Comparison of ENCODE assay signal across 31 cellular contexts in the genomic region with DNA sequence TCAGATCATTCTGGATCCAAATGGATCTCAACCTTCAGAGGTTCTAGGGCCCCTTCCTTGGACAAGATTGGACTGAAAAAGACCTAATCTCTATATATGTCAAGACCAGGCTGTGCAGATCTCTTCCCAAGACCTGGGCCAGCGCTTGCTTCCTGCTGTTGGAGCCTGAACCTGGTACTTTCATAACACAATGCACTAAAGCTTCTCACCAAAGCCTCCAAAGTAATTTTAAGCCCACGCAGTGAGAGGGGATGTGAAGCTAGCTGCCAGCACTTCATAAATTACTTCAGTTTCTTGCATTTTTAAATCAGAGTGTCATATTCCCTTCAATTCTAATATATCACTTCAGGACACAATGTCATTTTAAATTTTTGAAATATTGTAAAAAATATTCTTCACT. TPM values are rescaled to one million over a fixed set of nuclear protein-coding genes. Genes with fewer than 3 reads are reported as not detected.
"Had no signal": no experiment of that assay in that cellular context is flagged by ENCODE, and none has a peak within 500 bp of the region (broad histone marks: within the 10 kb centered on the region; RNA-seq: fewer than 3 reads in every experiment).

No MANE protein-coding gene starts in this region.

- H3K4me1 ChIP-seq: stomach, suprapubic skin, testis, thyroid gland, tibial artery, tibial nerve, transverse colon, upper lobe of left lung, upper lobe of right lung, uterus, vagina had no signal

- H3K9me3 Mint-ChIP-seq: type B pancreatic cell had no signal

- H3K27me3 ChIP-seq: stomach, suprapubic skin, testis, thyroid gland, tibial nerve, transverse colon, upper lobe of left lung, upper lobe of right lung, uterus, vagina had no signal

- H3K36me3 Mint-ChIP-seq: stimulated activated effector memory CD8-positive, alpha-beta T cell treated with anti-CD3 and anti-CD28 coated beads, Interleukin-12 subunit alpha, Interleukin-12 subunit beta, amount 100 ng/mL, for 72 hours; stimulated activated memory B cell treated with anti-CD40 and anti-IgM and Interleukin-4, amounts not matched to agents 10 μg/mL and 1 μg/mL and 100 μg/mL, for 72 hours; stimulated activated naive B cell treated with anti-CD40 and anti-IgM and Interleukin-4, amounts not matched to agents 10 μg/mL and 1 μg/mL and 100 μg/mL, for 72 hours; type B pancreatic cell had no signal

- H3K4me1 Mint-ChIP-seq: stimulated activated effector memory CD8-positive, alpha-beta T cell treated with anti-CD3 and anti-CD28 coated beads, Interleukin-12 subunit alpha, Interleukin-12 subunit beta, amount 100 ng/mL, for 72 hours; stimulated activated memory B cell treated with anti-CD40 and anti-IgM and Interleukin-4, amounts not matched to agents 10 μg/mL and 1 μg/mL and 100 μg/mL, for 72 hours; stimulated activated naive B cell treated with anti-CD40 and anti-IgM and Interleukin-4, amounts not matched to agents 10 μg/mL and 1 μg/mL and 100 μg/mL, for 72 hours; stimulated activated naive CD8-positive, alpha-beta T cell treated with anti-CD3 and anti-CD28 coated beads, Interleukin-15, amount 100 ng/mL, for 72 hours had no signal

- H3K27me3 Mint-ChIP-seq: stimulated activated memory B cell treated with anti-CD40 and anti-IgM and Interleukin-4, amounts not matched to agents 10 μg/mL and 1 μg/mL and 100 μg/mL, for 72 hours; stimulated activated naive B cell treated with anti-CD40 and anti-IgM and Interleukin-4, amounts not matched to agents 10 μg/mL and 1 μg/mL and 100 μg/mL, for 72 hours; stimulated activated naive CD8-positive, alpha-beta T cell treated with anti-CD3 and anti-CD28 coated beads, Interleukin-15, amount 100 ng/mL, for 72 hours; stimulated activated naive CD8-positive, alpha-beta T cell treated with anti-CD3 and anti-CD28 coated beads, Interleukin-15, Interleukin-2, amounts not matched to agents 100 ng/mL and 50 ng/mL, for 24 hours had no signal

- H3K4me3 ChIP-seq: stomach, suprapubic skin, testis, thoracic aorta, thyroid gland, tibial artery, tibial nerve, transverse colon, upper lobe of left lung, upper lobe of right lung, uterus, vagina had no signal

- H3K36me3 ChIP-seq: stomach, suprapubic skin, thoracic aorta, thyroid gland, tibial artery, tibial nerve, transverse colon, upper lobe of left lung, upper lobe of right lung, uterus, vagina had no signal

- H3K4me3 Mint-ChIP-seq: stimulated activated effector memory CD8-positive, alpha-beta T cell treated with anti-CD3 and anti-CD28 coated beads, Interleukin-12 subunit alpha, Interleukin-12 subunit beta, amount 100 ng/mL, for 72 hours; stimulated activated memory B cell treated with anti-CD40 and anti-IgM and Interleukin-4, amounts not matched to agents 10 μg/mL and 1 μg/mL and 100 μg/mL, for 72 hours; stimulated activated naive B cell treated with anti-CD40 and anti-IgM and Interleukin-4, amounts not matched to agents 10 μg/mL and 1 μg/mL and 100 μg/mL, for 72 hours; stimulated activated naive CD8-positive, alpha-beta T cell treated with anti-CD3 and anti-CD28 coated beads, Interleukin-15, amount 100 ng/mL, for 72 hours; stimulated activated naive CD8-positive, alpha-beta T cell treated with anti-CD3 and anti-CD28 coated beads, Interleukin-15, Interleukin-2, amounts not matched to agents 100 ng/mL and 50 ng/mL, for 24 hours; type B pancreatic cell had no signal

- H3K9me3 ChIP-seq: stomach, suprapubic skin, testis, thoracic aorta, thyroid gland, tibial artery, tibial nerve, transverse colon, upper lobe of left lung, upper lobe of right lung, uterus, vagina had no signal

- DNase-seq: stimulated activated CD4-positive, alpha-beta T cell treated with anti-CD3 and anti-CD28 coated beads, Interleukin-2, amount 100 ng/mL, for 48 hours; stimulated activated CD4-positive, alpha-beta T cell treated with anti-CD3 and anti-CD28 coated beads, Interleukin-4, amount 100 ng/mL, for 1 hour; stimulated activated CD4-positive, alpha-beta T cell treated with anti-CD3 and anti-CD28 coated beads, Interleukin-4, amount 100 ng/mL, for 24 hours; stimulated activated CD4-positive, alpha-beta T cell treated with anti-CD3 and anti-CD28 coated beads, Interleukin-4, amount 100 ng/mL, for 4 hours; stimulated activated CD8-positive, alpha-beta memory T cell treated with anti-CD3 and anti-CD28 coated beads, Interleukin-4, amount 100 ng/mL, for 48 hours; stimulated activated naive B cell treated with anti-CD40 and anti-IgM and Interleukin-4, amounts not matched to agents 10 μg/mL and 1 μg/mL and 100 μg/mL, for 72 hours; stimulated activated naive CD4-positive, alpha-beta T cell; stimulated activated naive CD4-positive, alpha-beta T cell treated with Interleukin-2 at 50 U/mL for 16 hours; stimulated activated naive CD8-positive, alpha-beta T cell treated with anti-CD3 and anti-CD28 coated beads, Interleukin-15, amount 100 ng/mL, for 72 hours; stimulated activated naive CD8-positive, alpha-beta T cell treated with anti-CD3 and anti-CD28 coated beads, Interleukin-15, Interleukin-2, amounts not matched to agents 100 U/mL and 50 U/mL, for 24 hours; stomach; substantia nigra; testis; thyroid gland; tibial artery; transverse colon; trophoblast cell; upper lobe of left lung; upper lobe of right lung; uterus had no signal

- H3K27ac Mint-ChIP-seq: stimulated activated effector memory CD8-positive, alpha-beta T cell treated with anti-CD3 and anti-CD28 coated beads, Interleukin-12 subunit alpha, Interleukin-12 subunit beta, amount 100 ng/mL, for 72 hours; stimulated activated memory B cell treated with anti-CD40 and anti-IgM and Interleukin-4, amounts not matched to agents 10 μg/mL and 1 μg/mL and 100 μg/mL, for 72 hours; stimulated activated naive B cell treated with anti-CD40 and anti-IgM and Interleukin-4, amounts not matched to agents 10 μg/mL and 1 μg/mL and 100 μg/mL, for 72 hours; stimulated activated naive CD8-positive, alpha-beta T cell treated with anti-CD3 and anti-CD28 coated beads, Interleukin-15, amount 100 ng/mL, for 72 hours; stimulated activated naive CD8-positive, alpha-beta T cell treated with anti-CD3 and anti-CD28 coated beads, Interleukin-15, Interleukin-2, amounts not matched to agents 100 ng/mL and 50 ng/mL, for 24 hours; type B pancreatic cell had no signal

- H3K27ac ChIP-seq: stomach, suprapubic skin, testis, thoracic aorta, thyroid gland, tibial artery, tibial nerve, transverse colon, upper lobe of left lung, upper lobe of right lung, uterus, vagina had no signal

RNA-seq across cellular contexts. Expression of gene LRRC30, which starts 50.7 kb away (rescaled TPM):
- total RNA-seq: stomach, subcutaneous adipose tissue, suprapubic skin, temporal lobe, testis, thoracic aorta, thyroid gland, tibial nerve, transverse colon, upper lobe of left lung, upper lobe of right lung, ureter, uterus, vagina had no signal
